Comparison of ENCODE assay signal across 16 cellular contexts in genomic region chr13:100534147-100534818, GRCh38. TPM values are rescaled to one million over a fixed set of nuclear protein-coding genes. Genes with fewer than 3 reads are reported as not detected.
DNase-seq lines count a peak whose midpoint lies in the region; FAIRE-seq and TF ChIP-seq lines count a peak whose summit lies in the region.
"Had no signal": no experiment of that assay in that cellular context is flagged by ENCODE, and none has a peak within 500 bp of the region (broad histone marks: within the 10 kb centered on the region; RNA-seq: fewer than 3 reads in every experiment).

No MANE protein-coding gene starts in this region.

- intact Hi-C loops in kidney (cut with DNase I) (no loop called here), tibial artery (cut with DNase I; ENCODE audit: low total_unique reads) (no loop called here)

- peak overlapping the region in 1 of 2 donors; percentile 2 for H3K9ac ChIP-seq in kidney (ENCODE audit: low read length in 2 of 2)

- no peak for FAIRE-seq in kidney (lab: Jason Lieb, UNC)

- H3K9me3 Mint-ChIP-seq in osteocyte (ENCODE audit: unreplicated experiment) = no peaks in the 10 kb centered on the region

- peaks cover 4% of the 10 kb centered on the region for H3K4me1 Mint-ChIP-seq in osteocyte (ENCODE audit: unreplicated experiment)
- H3K4me1 Mint-ChIP-seq: CD14-positive monocyte had no signal

- H3K36me3 Mint-ChIP-seq in osteocyte (ENCODE audit: unreplicated experiment) = peaks cover 15% of the 10 kb centered on the region

- H3K4me3 ChIP-seq in kidney (ENCODE audit: low read length in 2 of 2) (no peak overlapping the region), tibial artery (no peak overlapping the region)
- H3K4me3 ChIP-seq: SK-N-MC had no signal

- H3K4me1 ChIP-seq in kidney (ENCODE audit: control insufficient read depth in 1 of 2, insufficient read depth in 1 of 2, low read depth in 1 of 2, low read length in 2 of 2) (peaks cover 7 to 13% of the 10 kb centered on the region in 2 donors), tibial artery (peaks cover 0 to 13% (median 2%) of the 10 kb centered on the region in 4 donors)

- no peak overlapping the region for H3K4me3 Mint-ChIP-seq in osteocyte (ENCODE audit: unreplicated experiment)
- H3K4me3 Mint-ChIP-seq: CD14-positive monocyte had no signal

- no peak for TF ChIP-seq CTCF in kidney (IDR thresholded peaks at IDR 0.05; ENCODE audit: borderline replicate concordance, extremely low read depth, insufficient read depth)
- no peak for TF ChIP-seq CTCF in osteocyte (IDR thresholded peaks at IDR 0.05)
- no peak for TF ChIP-seq CTCF in tibial artery (IDR thresholded peaks at IDR 0.05)

- DNase-seq in NCI-H146 (lab: John Stamatoyannopoulos, UW) (peak; percentile 31), NCI-H146 treated with DMSO at 0.1 percent for 48 hours (lab: John Stamatoyannopoulos, UW; ENCODE audit: unreplicated experiment) (no peak), NCI-H345 treated with DMSO at 0.1 percent for 48 hours (lab: John Stamatoyannopoulos, UW; ENCODE audit: unreplicated experiment) (peak; percentile 50), kidney (no peak), osteocyte (ENCODE audit: extremely low spot score, unreplicated experiment) (peak; percentile 79), SW 1271 (lab: John Stamatoyannopoulos, UW) (no peak), SIG-M5 (lab: John Stamatoyannopoulos, UW) (no peak), tibial artery (no peak)
- DNase-seq: HCEC 1CT; IMR-90; NCI-H1694 treated with DMSO at 0.1 percent for 48 hours; NCI-H524 treated with DMSO at 0.1 percent for 48 hours; NK-92 treated with Interleukin-12 subunit alpha and Interleukin-12 subunit beta, amount 100 ng/mL, for 24 hours; PC-3 had no signal

- no peaks in the 10 kb centered on the region for H3K27me3 ChIP-seq in tibial artery

- no peak overlapping the region for H3K27ac Mint-ChIP-seq in osteocyte (ENCODE audit: unreplicated experiment)
- H3K27ac Mint-ChIP-seq: CD14-positive monocyte had no signal

- H3K27me3 Mint-ChIP-seq in osteocyte (ENCODE audit: unreplicated experiment) = no peaks in the 10 kb centered on the region

- H3K27ac ChIP-seq in kidney (ENCODE audit: low read depth in 2 of 2, low read length in 2 of 2) (peak overlapping the region; percentile 35 to 88), tibial artery (no peak overlapping the region)
- H3K27ac ChIP-seq: SK-N-MC had no signal

- H3K9me3 ChIP-seq in kidney (ENCODE audit: control insufficient read depth in 1 of 2, low read length in 2 of 2) = no peaks in the 10 kb centered on the region
- no peaks in the 10 kb centered on the region for H3K9me3 ChIP-seq in tibial artery

- H3K36me3 ChIP-seq in kidney (ENCODE audit: control insufficient read depth in 1 of 2, insufficient read depth in 2 of 2, low read length in 2 of 2) (peaks cover 0 to 14% of the 10 kb centered on the region in 2 donors), tibial artery (peaks cover 13 to 34% (median 17%) of the 10 kb centered on the region in 3 donors)

RNA-seq across cellular contexts. Expression of gene GGACT, which starts 54.3 kb away (rescaled TPM):
- total RNA-seq in kidney (9.3 TPM), osteocyte (7.1 and 10.4 TPM in 2 replicates)
- 15.6 TPM for polyA plus RNA-seq in kidney (ENCODE audit: insufficient read depth, low read depth, low replicate concordance)

Comparison
In these comparisons a context has a peak if more than half of its experiments do, and no peak if none do; other contexts are left out.
1. DNase-seq: peak in NCI-H146 (single experiment), NCI-H345 treated with DMSO at 0.1 percent for 48 hours (single experiment) and osteocyte (single experiment); none in NCI-H146 treated with DMSO at 0.1 percent for 48 hours (single experiment), kidney (single experiment), SW 1271 (0 of 2), SIG-M5 (single experiment) and tibial artery (0 of 2).
2. H3K27ac ChIP-seq: peak in kidney (2 of 2); none in tibial artery (0 of 2).